Comparison of ENCODE assay signal across 8 cellular contexts in the genomic region with DNA sequence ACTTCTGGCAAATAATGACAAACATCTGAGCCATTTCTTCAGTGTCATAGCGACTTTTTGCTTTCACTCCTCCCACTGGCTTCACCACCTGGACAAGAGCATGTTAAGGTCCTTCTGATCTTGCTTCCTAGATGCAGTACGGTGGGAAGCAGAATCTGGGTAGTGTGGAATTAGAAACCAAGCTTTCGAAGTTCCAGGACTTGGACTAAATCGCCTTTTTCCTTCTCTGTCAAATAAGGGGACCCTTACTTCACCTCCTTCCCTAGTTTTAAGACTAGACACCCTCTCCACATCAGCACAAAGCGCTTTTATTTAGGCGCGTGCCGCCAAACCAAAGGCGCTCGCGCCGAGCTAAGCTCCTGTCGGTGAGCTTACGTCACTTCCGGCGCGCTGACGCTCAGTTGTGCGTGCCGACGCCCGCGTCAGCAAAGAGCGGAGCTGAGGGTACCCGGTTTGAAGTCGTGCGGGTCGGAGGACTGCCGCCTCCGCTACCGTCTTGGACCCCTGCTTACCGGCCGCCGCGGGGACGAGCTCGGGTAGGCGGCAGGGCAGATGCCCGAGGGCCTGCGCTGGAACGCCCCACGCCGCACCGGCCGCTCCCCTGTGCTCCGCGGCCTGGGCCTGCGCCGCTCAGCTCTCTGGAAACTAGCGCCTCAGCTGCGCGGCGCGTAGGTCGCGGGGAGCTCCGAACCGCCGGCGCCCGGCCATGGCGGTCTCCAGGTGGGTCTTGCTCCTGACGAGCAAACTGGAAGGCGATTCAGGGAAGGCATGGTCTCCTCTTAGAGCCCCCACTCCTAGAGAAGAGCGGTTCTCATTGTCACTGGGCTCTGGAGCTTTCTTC. TPM values are rescaled to one million over a fixed set of nuclear protein-coding genes. Genes with fewer than 3 reads are reported as not detected.
DNase-seq lines count a peak whose midpoint lies in the region; ATAC-seq, FAIRE-seq and TF ChIP-seq lines count a peak whose summit lies in the region.

Gene BTAF1 (plus strand): TSS at position 400 of the 841 bp plus-strand sequence. CDS start 307 bp downstream, at position 707.

- no peaks in the 10 kb centered on the region for H3K9me1 ChIP-seq in keratinocyte (ENCODE audit: control insufficient read depth, extremely low read depth, insufficient read depth, low read length)

- peak within 1 kb of the TSS; percentile 97 for H3K27ac ChIP-seq in keratinocyte (ENCODE audit: control insufficient read depth, insufficient read depth, low read length)

- no peaks in the 10 kb centered on the region for H3K9me3 ChIP-seq in keratinocyte (ENCODE audit: control insufficient read depth, low read depth, low read length)

- peak in 1 of 3 experiments; percentile 4 for TF ChIP-seq CTCF in keratinocyte (optimal IDR thresholded peaks at IDR 0.05 in 1 of 3, IDR thresholded peaks at IDR 0.05 in 1 of 3, conservative IDR thresholded peaks at IDR 0.05 in 1 of 3; ENCODE audit: extremely low read depth in 1 of 3, insufficient read depth in 2 of 3, low read length in 3 of 3)

- FAIRE-seq in keratinocyte (lab: Jason Lieb, UNC) = peak; percentile 73

- peaks cover 3% of the 10 kb centered on the region for H4K20me1 ChIP-seq in keratinocyte (ENCODE audit: control insufficient read depth, extremely low read depth, insufficient read depth, low read length)

- H3K4me3 ChIP-seq in keratinocyte (ENCODE audit: control insufficient read depth in 2 of 3, extremely low read depth in 1 of 3, insufficient read depth in 2 of 3, low read depth in 1 of 3, low read length in 3 of 3) = peak within 1 kb of the TSS; percentile 64 to 99 (median 98)

- peaks cover 16% of the 10 kb centered on the region for H3K4me1 ChIP-seq in keratinocyte (ENCODE audit: control insufficient read depth, extremely low read depth, insufficient read depth, low read length)

- peaks cover 50% of the 10 kb centered on the region for H3K79me2 ChIP-seq in keratinocyte (ENCODE audit: control insufficient read depth, insufficient read depth, low read length)

- H3K36me3 ChIP-seq in keratinocyte (ENCODE audit: control insufficient read depth in 2 of 2, extremely low read depth in 1 of 2, insufficient read depth in 2 of 2, low read length in 2 of 2) = peaks cover 0 to 2% of the 10 kb centered on the region in 2 experiments

- H3K4me2 ChIP-seq in keratinocyte (ENCODE audit: control insufficient read depth, extremely low read depth, insufficient read depth, low read depth, low read length) = peak within 1 kb of the TSS; percentile 87

- DNase-seq in AG08396 (ENCODE audit: low spot score) (peak; percentile 93), NCI-H345 (lab: John Stamatoyannopoulos, UW) (peak; percentile 90), cerebellar nuclear complex (lab: John Stamatoyannopoulos, UW) (peak; percentile 68), keratinocyte (ENCODE audit: low read depth, low spot score) (peak; percentile 48)
- peak; percentile 90 for DNase-seq in activated CD4-positive, CD25-positive, alpha-beta regulatory T cell treated with anti-CD3 and anti-CD28 coated beads, Interleukin-2, amount 50 U/mL, for 72 hours
- peak; percentile 95 for DNase-seq in stimulated activated CD4-positive, alpha-beta T cell treated with anti-CD3 and anti-CD28 coated beads, Interleukin-15, amount 100 ng/mL, for 24 hours

- dilution Hi-C loops in keratinocyte (cut with MboI; ENCODE audit: extremely low pct_ligation_motif_present, low sequenced_read_pairs) = no loop called here

- peak within 1 kb of the TSS; percentile 98 for H2AFZ ChIP-seq in keratinocyte (ENCODE audit: control insufficient read depth, low read length)

- ATAC-seq in GM18907 (IDR thresholded peaks at IDR 0.05; ENCODE audit: unreplicated experiment) (peak; percentile 97), HG03159 (IDR thresholded peaks at IDR 0.05; ENCODE audit: unreplicated experiment) (peak; percentile 97)

- peak within 1 kb of the TSS; percentile 99 for H3K9ac ChIP-seq in keratinocyte (ENCODE audit: control insufficient read depth, extremely low read depth, insufficient read depth, low read length)

- no peaks in the 10 kb centered on the region for H3K27me3 ChIP-seq in keratinocyte (ENCODE audit: control insufficient read depth, extremely low read depth, insufficient read depth, low read length)

RNA-seq across cellular contexts. Expression of gene BTAF1, which starts in this region (rescaled TPM):
- polyA plus RNA-seq in keratinocyte = 15.0 to 43.6 TPM (median 42.9 TPM) in 3 replicates
- 18.2 TPM for polyA plus RNA-seq in keratinocyte (2011; ENCODE audit: low read depth)
- 3.5 and 8.7 TPM in 2 replicates for polyA plus RNA-seq in keratinocyte (2011; cell fraction: cytosol; rRNA removed)
- polyA plus RNA-seq in keratinocyte (2011; cell fraction: nucleus; rRNA removed) = 101 and 123 TPM in 2 replicates
- 12.5 and 22.4 TPM in 2 replicates for polyA plus RNA-seq in keratinocyte (2012; ENCODE audit: low replicate concordance)
- 7.2 to 74.0 TPM (median 50.0 TPM) in 3 replicates for polyA minus RNA-seq in keratinocyte
- polyA minus RNA-seq in keratinocyte (2011; cell fraction: cytosol; rRNA and poly(A)+ RNA removed) = 10.6 TPM
- 53.4 and 98.3 TPM in 2 replicates for polyA minus RNA-seq in keratinocyte (2011; cell fraction: nucleus; rRNA and poly(A)+ RNA removed)

Comparison
In these comparisons a context has a peak if more than half of its experiments do, and no peak if none do; other contexts are left out.
1. Peak in every context shown above with its lines: DNase-seq, ATAC-seq, H3K4me3 ChIP-seq and H3K27ac ChIP-seq.